ENCODE assay signal across 8 cellular contexts in the genomic region with DNA sequence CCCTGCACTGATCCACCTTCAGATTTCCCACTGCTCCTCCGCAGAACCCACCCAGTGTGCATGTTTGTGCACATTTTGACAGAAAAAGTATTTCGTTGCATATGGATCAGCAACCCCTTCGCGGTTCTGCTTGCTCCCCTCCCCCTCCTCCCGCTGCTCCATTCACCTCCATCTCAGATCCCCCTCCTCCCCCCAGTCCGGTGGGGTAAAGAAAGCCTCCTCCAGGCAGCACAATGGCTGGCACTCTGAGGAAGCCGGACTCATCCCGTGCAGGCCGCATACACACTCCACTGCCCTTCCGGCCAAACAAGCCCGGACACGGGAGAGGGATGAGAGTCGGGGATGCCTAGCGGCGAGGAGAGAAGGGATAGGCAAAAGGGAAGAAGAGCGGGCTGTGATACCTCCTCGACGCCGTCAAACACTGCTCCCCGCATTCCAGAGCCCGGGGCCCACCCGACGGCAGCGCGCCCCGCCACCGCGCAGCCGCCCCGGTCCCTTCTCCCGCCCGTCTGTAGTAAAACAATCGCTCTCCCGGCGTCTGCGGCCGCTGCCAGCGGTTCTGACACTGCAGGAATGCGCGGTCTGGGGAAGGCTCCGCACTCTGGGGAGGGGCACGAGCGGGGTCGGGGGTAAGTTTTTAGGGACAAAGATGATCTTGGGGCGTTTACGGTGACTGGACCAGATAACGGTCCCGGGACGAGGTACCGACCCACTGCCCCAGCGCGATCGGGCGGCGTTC. TPM values are rescaled to one million over a fixed set of nuclear protein-coding genes. Genes with fewer than 3 reads are reported as not detected.
DNase-seq lines count a peak whose midpoint lies in the region; ATAC-seq and TF ChIP-seq lines count a peak whose summit lies in the region.

No MANE protein-coding gene starts in this region.

- TF ChIP-seq EP300 in ovary (IDR thresholded peaks at IDR 0.05) = no peak

- H3K36me3 ChIP-seq in ES-I3 (ENCODE audit: insufficient read depth, low read length) = no peaks in the 10 kb centered on the region
- no peaks in the 10 kb centered on the region for H3K36me3 ChIP-seq in ovary

- WGBS in ovary, 3 donors = 2% methylated on average over 55 of the region's 55 CpGs

- TF ChIP-seq CTCF in ovary (IDR thresholded peaks at IDR 0.05) = no peak

- intact Hi-C loops in left cardiac atrium (cut with DNase I) (no loop called here), ovary (cut with DNase I) (no loop called here)

- H3K27ac ChIP-seq in angular gyrus (ENCODE audit: low read depth, low read length) (peak overlapping the region; percentile 93), ovary (no peak overlapping the region)

- ATAC-seq in HG03432 (IDR thresholded peaks at IDR 0.05; ENCODE audit: unreplicated experiment) (peak; percentile 34), left cardiac atrium (peak; percentile 68 to 73), GM19467 (IDR thresholded peaks at IDR 0.05; ENCODE audit: unreplicated experiment) (no peak), HG03097 (IDR thresholded peaks at IDR 0.05; ENCODE audit: low FRiP score, unreplicated experiment) (no peak)

- H3K9me3 ChIP-seq in ES-I3 (ENCODE audit: control insufficient read depth, insufficient read depth, low read length) (no peaks in the 10 kb centered on the region), ovary (no peaks in the 10 kb centered on the region)

- peak overlapping the region; percentile 80 for H3K4me3 ChIP-seq in ovary

- no peaks in the 10 kb centered on the region for H3K27me3 ChIP-seq in ovary

- DNase-seq in left cardiac atrium = peak; percentile 52
- DNase-seq in ovary = peak; percentile 27 to 62 (median 53)
- DNase-seq in NCI-H1092 (lab: John Stamatoyannopoulos, UW) = no peak

- H3K4me1 ChIP-seq in ES-I3 (ENCODE audit: insufficient read depth, low read length) = peaks cover 9% of the 10 kb centered on the region
- H3K4me1 ChIP-seq in ovary (ENCODE audit: insufficient read depth) = peaks cover 5% of the 10 kb centered on the region

- no peak for TF ChIP-seq POLR2A in ovary (IDR thresholded peaks at IDR 0.05)

- peak overlapping the region; percentile 61; the same call in 1 of the 2 replicates for H3K9ac ChIP-seq in ES-I3 (ENCODE audit: low read depth, low read length)

RNA-seq across cellular contexts. Expression of a gene that starts 0.9 kb away (rescaled TPM):
- 10 to 100 TPM; 59.0 to 62.2 TPM for total RNA-seq in left cardiac atrium
- 10 to 100 TPM; 13.1 to 31.2 (median 19.7) TPM for total RNA-seq in ovary
- polyA plus RNA-seq in ovary = 10 to 100 TPM; 30.6 to 58.7 TPM

Comparison
In these comparisons a context has a peak if more than half of its experiments do, and no peak if none do; other contexts are left out.
1. ATAC-seq: peak in HG03432 (single experiment) and left cardiac atrium (2 of 2); none in GM19467 (single experiment) and HG03097 (single experiment).